ENCODE assay signal across 32 cellular contexts in genomic region chr20:24836900-24837299, GRCh38.
"Had no signal": no experiment of that assay in that cellular context is flagged by ENCODE, and none has a peak within 500 bp of the region (broad histone marks: within the 10 kb centered on the region; RNA-seq: fewer than 3 reads in every experiment).

No MANE protein-coding gene starts in this region.

- H3K9me3 ChIP-seq: esophagus squamous epithelium, heart right ventricle, left ventricle myocardium inferior, lower lobe of right lung, mucosa of descending colon, ovary, psoas muscle, suprapubic skin, transverse colon, upper lobe of right lung, uterus had no signal

- FAIRE-seq: colon, endometrium, islet of Langerhans, small intestine had no signal

- H3K4me1 ChIP-seq: heart right ventricle, left ventricle myocardium inferior, lower lobe of right lung, psoas muscle, suprapubic skin, transverse colon, uterus had no signal

- H3K4me1 Mint-ChIP-seq: neural crest cell; stimulated activated naive CD8-positive, alpha-beta T cell treated with anti-CD3 and anti-CD28 coated beads, Interleukin-15, amount 100 ng/mL, for 72 hours had no signal

- H3K9me3 Mint-ChIP-seq: dendritic cell treated with granulocyte-macrophage colony-stimulating factor and Interleukin-4, amounts not matched to agents 40 ng/mL and 50 ng/mL, for 4 days; naive B cell; natural killer cell treated with Interleukin-12 subunit alpha and Interleukin-12 subunit beta and Interleukin-15 and Interleukin-18, amount 100 ng/mL, for 72 hours; neural crest cell; stimulated activated naive CD8-positive, alpha-beta T cell treated with anti-CD3 and anti-CD28 coated beads, Interleukin-15, amount 100 ng/mL, for 72 hours had no signal

- H3K27me3 ChIP-seq: esophagus squamous epithelium, ovary, suprapubic skin, transverse colon, upper lobe of right lung, uterus had no signal

- H3K4me3 Mint-ChIP-seq: dendritic cell treated with granulocyte-macrophage colony-stimulating factor and Interleukin-4, amounts not matched to agents 40 ng/mL and 50 ng/mL, for 4 days; naive B cell; natural killer cell treated with Interleukin-12 subunit alpha and Interleukin-12 subunit beta and Interleukin-15 and Interleukin-18, amount 100 ng/mL, for 72 hours; neural crest cell; stimulated activated naive CD8-positive, alpha-beta T cell treated with anti-CD3 and anti-CD28 coated beads, Interleukin-15, amount 100 ng/mL, for 72 hours had no signal

- DNase-seq: effector memory CD4-positive, alpha-beta T cell; erythroblast; esophagus squamous epithelium; foreskin melanocyte; glutamatergic neuron; heart right ventricle; hippocampal formation; kidney glomerular epithelial cell; left colon; left ventricle myocardium inferior; lower lobe of right lung; mucosa of descending colon; naive B cell; ovary; posterior cingulate gyrus; psoas muscle; right cardiac atrium; small intestine; stimulated activated CD4-positive, alpha-beta T cell treated with anti-CD3 and anti-CD28 coated beads, Interleukin-15, amount 100 ng/mL, for 24 hours; stimulated activated CD4-positive, alpha-beta T cell treated with anti-CD3 and anti-CD28 coated beads, Interleukin-2, amount 100 ng/mL, for 48 hours; stimulated activated naive CD4-positive, alpha-beta T cell; stimulated activated naive CD8-positive, alpha-beta T cell treated with anti-CD3 and anti-CD28 coated beads, Interleukin-15, amount 100 ng/mL, for 72 hours; transverse colon; upper lobe of right lung; uterus had no signal

- H3K36me3 Mint-ChIP-seq: naive B cell; natural killer cell treated with Interleukin-12 subunit alpha and Interleukin-12 subunit beta and Interleukin-15 and Interleukin-18, amount 100 ng/mL, for 72 hours had no signal

- H3K4me3 ChIP-seq: esophagus squamous epithelium, heart right ventricle, left ventricle myocardium inferior, lower lobe of right lung, mucosa of descending colon, ovary, psoas muscle, suprapubic skin, transverse colon, upper lobe of right lung, uterus had no signal

- H3K27ac ChIP-seq: esophagus squamous epithelium, heart right ventricle, left ventricle myocardium inferior, lower lobe of right lung, ovary, psoas muscle, suprapubic skin, transverse colon, upper lobe of right lung, uterus had no signal

- H3K36me3 ChIP-seq: esophagus squamous epithelium, heart right ventricle, left ventricle myocardium inferior, lower lobe of right lung, ovary, suprapubic skin, transverse colon, upper lobe of right lung, uterus had no signal

- ATAC-seq: heart right ventricle; left colon; lower lobe of right lung; mucosa of descending colon; natural killer cell treated with Interleukin-12 subunit alpha and Interleukin-12 subunit beta and Interleukin-15 and Interleukin-18, amount 100 ng/mL, for 72 hours; psoas muscle; right cardiac atrium; upper lobe of right lung had no signal

- H3K27ac Mint-ChIP-seq: dendritic cell treated with granulocyte-macrophage colony-stimulating factor and Interleukin-4, amounts not matched to agents 40 ng/mL and 50 ng/mL, for 4 days; natural killer cell treated with Interleukin-12 subunit alpha and Interleukin-12 subunit beta and Interleukin-15 and Interleukin-18, amount 100 ng/mL, for 72 hours had no signal
